7 cellular contexts compared by ENCODE assay signal in genomic region chr17:75763613-75764416, GRCh38. TPM values are rescaled to one million over a fixed set of nuclear protein-coding genes. Genes with fewer than 3 reads are reported as not detected.
A peak's percentile ranks its signal among the peaks of the same experiment; 100 is the strongest.
DNase-seq lines count a peak whose midpoint lies in the region; ATAC-seq and TF ChIP-seq lines count a peak whose summit lies in the region.

No MANE protein-coding gene starts in this region.

- peak overlapping the region; percentile 86 for H3K4me3 Mint-ChIP-seq in HFFc6
- peak overlapping the region; percentile 84 for H3K4me3 Mint-ChIP-seq in activated T-helper 1 cell treated with anti-CD3 and anti-CD28 coated beads, Interleukin-12 subunit alpha, Interleukin-12 subunit beta, Interleukin-2, Interleukin-4 antibody, amounts not matched to agents 30 ng/mL and 10 ng/mL and 1 ng/mL, durations not matched to agents 14 hours and 24 hours and 36 hours
- peak overlapping the region; percentile 87 to 95 for H3K4me3 Mint-ChIP-seq in stimulated activated naive CD8-positive, alpha-beta T cell treated with anti-CD3 and anti-CD28 coated beads, Interleukin-15, amount 100 ng/mL, for 72 hours

- no peak overlapping the region for H3K27ac ChIP-seq in iPS-20b (ENCODE audit: low read length)

- H3K4me1 ChIP-seq in iPS-20b (ENCODE audit: insufficient read depth, low read length), result peaks cover 6% of the 10 kb centered on the region; the same call in 1 of the 2 replicates

- H3K9me3 ChIP-seq in iPS-20b (ENCODE audit: insufficient read depth, low read depth, low read length), result no peaks in the 10 kb centered on the region

- peaks cover 5% of the 10 kb centered on the region; the same call in 1 of the 2 replicates for H3K27me3 ChIP-seq in iPS-20b (ENCODE audit: insufficient read depth, low read length)

- no peaks in the 10 kb centered on the region for H3K36me3 ChIP-seq in iPS-20b (ENCODE audit: insufficient read depth, low read depth, low read length)

- peak overlapping the region; percentile 67; the same call in 1 of the 2 replicates for H3K9ac ChIP-seq in iPS-20b (ENCODE audit: low read depth, low read length)

- no peaks in the 10 kb centered on the region; the same call in 1 of the 2 replicates for H3K27me3 Mint-ChIP-seq in HFFc6 (ENCODE audit: insufficient read depth)
- H3K27me3 Mint-ChIP-seq in activated T-helper 1 cell treated with anti-CD3 and anti-CD28 coated beads, Interleukin-12 subunit alpha, Interleukin-12 subunit beta, Interleukin-2, Interleukin-4 antibody, amounts not matched to agents 30 ng/mL and 10 ng/mL and 1 ng/mL, durations not matched to agents 14 hours and 24 hours and 36 hours (ENCODE audit: insufficient read depth), result no peaks in the 10 kb centered on the region
- no peaks in the 10 kb centered on the region for H3K27me3 Mint-ChIP-seq in stimulated activated naive CD8-positive, alpha-beta T cell treated with anti-CD3 and anti-CD28 coated beads, Interleukin-15, amount 100 ng/mL, for 72 hours

- DNase-seq in HFFc6 (no peak), DMS79 (lab: John Stamatoyannopoulos, UW) (no peak)
- DNase-seq in activated T-helper 1 cell treated with anti-CD3 and anti-CD28 coated beads, Interleukin-12 subunit alpha, Interleukin-12 subunit beta, Interleukin-2, Interleukin-4 antibody, amounts not matched to agents 30 ng/mL and 10 ng/mL and 1 ng/mL, durations not matched to agents 14 hours and 24 hours and 36 hours (ENCODE audit: low spot score), result no peak
- no peak for DNase-seq in stimulated activated naive CD8-positive, alpha-beta T cell treated with anti-CD3 and anti-CD28 coated beads, Interleukin-15, amount 100 ng/mL, for 72 hours
- DNase-seq in stimulated activated CD8-positive, alpha-beta memory T cell treated with anti-CD3 and anti-CD28 coated beads, Interleukin-4, amount 100 ng/mL, for 48 hours, result no peak

- H3K36me3 Mint-ChIP-seq in HFFc6 (ENCODE audit: low read depth), result no peaks in the 10 kb centered on the region; the same call in 1 of the 2 replicates
- no peaks in the 10 kb centered on the region for H3K36me3 Mint-ChIP-seq in activated T-helper 1 cell treated with anti-CD3 and anti-CD28 coated beads, Interleukin-12 subunit alpha, Interleukin-12 subunit beta, Interleukin-2, Interleukin-4 antibody, amounts not matched to agents 30 ng/mL and 10 ng/mL and 1 ng/mL, durations not matched to agents 14 hours and 24 hours and 36 hours (ENCODE audit: low read depth)

- peak overlapping the region; percentile 70 for H3K4me3 ChIP-seq in iPS-20b (ENCODE audit: low read length)

- intact Hi-C loops in activated T-helper 1 cell treated with anti-CD3 and anti-CD28 coated beads, Interleukin-12 subunit alpha, Interleukin-12 subunit beta, Interleukin-2, Interleukin-4 antibody, amounts not matched to agents 30 ng/mL and 10 ng/mL and 1 ng/mL, durations not matched to agents 14 hours and 24 hours and 36 hours (cut with micrococcal nuclease), result loop anchor here (2.0 kb wide), 3 partner anchors 15 to 85 kb away; a partner anchor contains a TSS

- ATAC-seq in stimulated activated naive CD8-positive, alpha-beta T cell treated with anti-CD3 and anti-CD28 coated beads, Interleukin-15, amount 100 ng/mL, for 72 hours, result no peak
- no peak for ATAC-seq in GM19324 (IDR thresholded peaks at IDR 0.05; ENCODE audit: low FRiP score, unreplicated experiment)

- H3K27ac Mint-ChIP-seq in HFFc6, result no peak overlapping the region; the same call in 1 of the 2 replicates
- peak overlapping the region; percentile 67 for H3K27ac Mint-ChIP-seq in activated T-helper 1 cell treated with anti-CD3 and anti-CD28 coated beads, Interleukin-12 subunit alpha, Interleukin-12 subunit beta, Interleukin-2, Interleukin-4 antibody, amounts not matched to agents 30 ng/mL and 10 ng/mL and 1 ng/mL, durations not matched to agents 14 hours and 24 hours and 36 hours
- H3K27ac Mint-ChIP-seq in stimulated activated naive CD8-positive, alpha-beta T cell treated with anti-CD3 and anti-CD28 coated beads, Interleukin-15, amount 100 ng/mL, for 72 hours, result no peak overlapping the region

- TF ChIP-seq CTCF in HFFc6 (IDR thresholded peaks at IDR 0.05), result no peak

- H3K4me1 Mint-ChIP-seq in HFFc6 (ENCODE audit: low read depth), result no peaks in the 10 kb centered on the region
- peaks cover 6% of the 10 kb centered on the region for H3K4me1 Mint-ChIP-seq in activated T-helper 1 cell treated with anti-CD3 and anti-CD28 coated beads, Interleukin-12 subunit alpha, Interleukin-12 subunit beta, Interleukin-2, Interleukin-4 antibody, amounts not matched to agents 30 ng/mL and 10 ng/mL and 1 ng/mL, durations not matched to agents 14 hours and 24 hours and 36 hours (ENCODE audit: low read depth)
- H3K4me1 Mint-ChIP-seq in stimulated activated naive CD8-positive, alpha-beta T cell treated with anti-CD3 and anti-CD28 coated beads, Interleukin-15, amount 100 ng/mL, for 72 hours, result peaks cover 30% of the 10 kb centered on the region

- no peaks in the 10 kb centered on the region for H3K9me3 Mint-ChIP-seq in HFFc6
- no peaks in the 10 kb centered on the region for H3K9me3 Mint-ChIP-seq in activated T-helper 1 cell treated with anti-CD3 and anti-CD28 coated beads, Interleukin-12 subunit alpha, Interleukin-12 subunit beta, Interleukin-2, Interleukin-4 antibody, amounts not matched to agents 30 ng/mL and 10 ng/mL and 1 ng/mL, durations not matched to agents 14 hours and 24 hours and 36 hours
- H3K9me3 Mint-ChIP-seq in stimulated activated naive CD8-positive, alpha-beta T cell treated with anti-CD3 and anti-CD28 coated beads, Interleukin-15, amount 100 ng/mL, for 72 hours, result no peaks in the 10 kb centered on the region

RNA-seq across cellular contexts. Expression of gene GALK1, which starts 1.2 kb away (rescaled TPM):
- total RNA-seq in HFFc6 (2021; fragmentation: NEBNext Ultra II Directional; extraction: Animal tissue kit (Norgen Biotek cat#: 25700)), result 10 to 100 TPM; 33.8 to 43.2 (median 37.7) TPM
- total RNA-seq in activated T-helper 1 cell treated with anti-CD3 and anti-CD28 coated beads, Interleukin-12 subunit alpha, Interleukin-12 subunit beta, Interleukin-2, Interleukin-4 antibody, amounts not matched to agents 30 ng/mL and 10 ng/mL and 1 ng/mL, durations not matched to agents 14 hours and 24 hours and 36 hours, result 48.0 and 49.3 TPM in 2 replicates

RNA-seq across cellular contexts. Expression of gene UNK, which starts 20.8 kb away (rescaled TPM):
- 10 to 100 TPM; 12.7 to 18.6 (median 16.2) TPM for total RNA-seq in HFFc6 (2021; fragmentation: NEBNext Ultra II Directional; extraction: Animal tissue kit (Norgen Biotek cat#: 25700))
- 26.0 and 26.9 TPM in 2 replicates for total RNA-seq in activated T-helper 1 cell treated with anti-CD3 and anti-CD28 coated beads, Interleukin-12 subunit alpha, Interleukin-12 subunit beta, Interleukin-2, Interleukin-4 antibody, amounts not matched to agents 30 ng/mL and 10 ng/mL and 1 ng/mL, durations not matched to agents 14 hours and 24 hours and 36 hours

RNA-seq across cellular contexts. Expression of gene ITGB4, which starts 42.6 kb away (rescaled TPM):
- total RNA-seq in HFFc6 (2021; fragmentation: NEBNext Ultra II Directional; extraction: Animal tissue kit (Norgen Biotek cat#: 25700)), result 1 to 10 TPM in 1 of 6 experiments, under 1 TPM in 4, not detected in 1; 0.28 to 1.0 (median 0.76) TPM
- total RNA-seq in activated T-helper 1 cell treated with anti-CD3 and anti-CD28 coated beads, Interleukin-12 subunit alpha, Interleukin-12 subunit beta, Interleukin-2, Interleukin-4 antibody, amounts not matched to agents 30 ng/mL and 10 ng/mL and 1 ng/mL, durations not matched to agents 14 hours and 24 hours and 36 hours, result 1.4 and 2.7 TPM in 2 replicates
